In genomic region chr3:187051066-187051465, GRCh38 we compare ENCODE assay signal across 23 cellular contexts.
DNase-seq lines count a peak whose midpoint lies in the region; ATAC-seq and TF ChIP-seq lines count a peak whose summit lies in the region.
"Had no signal": no experiment of that assay in that cellular context is flagged by ENCODE, and none has a peak within 500 bp of the region (broad histone marks: within the 10 kb centered on the region; RNA-seq: fewer than 3 reads in every experiment).

No MANE protein-coding gene starts in this region.

- ATAC-seq in activated CD4-positive, alpha-beta T cell treated with anti-CD3 and anti-CD28 coated beads for 36 hours = no peak
- peak; percentile 56 for ATAC-seq in T-helper 17 cell
- no peak for ATAC-seq in central memory CD8-positive, alpha-beta T cell (replicated peaks; ENCODE audit: extremely low read depth, poor library complexity, severe bottlenecking)
- ATAC-seq: activated CD8-positive, alpha-beta memory T cell treated with anti-CD3 and anti-CD28 coated beads, Interleukin-2, amount 10 ng/mL, durations not matched to agents 7 days and 5 days; esophagus mucosa had no signal

- H3K4me2 ChIP-seq in osteoblast (ENCODE audit: insufficient read depth, low read length) = no peak overlapping the region
- H3K4me2 ChIP-seq: smooth muscle cell had no signal

- POLR2A ChIA-PET in activated CD4-positive, alpha-beta T cell treated with anti-CD3 and anti-CD28 coated beads for 36 hours (lab: Charles Lee) = no interaction called here
- POLR2A ChIA-PET in RWPE1 (lab: Yijun Ruan, JAX; ENCODE audit: low non-redundant PET) = no interaction called here

- no peaks in the 10 kb centered on the region for H3K79me2 ChIP-seq in osteoblast (ENCODE audit: insufficient read depth, low read length)

- no peaks in the 10 kb centered on the region for H4K20me1 ChIP-seq in osteoblast (ENCODE audit: insufficient read depth, low read length)

- H3K4me3 ChIP-seq in osteoblast (ENCODE audit: insufficient read depth, low read length) = no peak overlapping the region
- H3K4me3 ChIP-seq: lung, smooth muscle cell, tibial nerve had no signal

- intact Hi-C loops in activated CD4-positive, alpha-beta T cell treated with anti-CD3 and anti-CD28 coated beads for 36 hours (cut with DNase I, micrococcal nuclease) = no loop called here

- CTCF ChIA-PET in activated CD4-positive, alpha-beta T cell treated with anti-CD3 and anti-CD28 coated beads for 36 hours (lab: Charles Lee) = interaction anchor here (1.1 to 1.7 kb wide), 3 partner anchors 9 to 120 kb away, joined by 3 to 9 read pairs (median 3); no protein-coding TSS in a partner anchor
- CTCF ChIA-PET in RWPE1 (lab: Yijun Ruan, JAX) = no interaction called here

- H3K9me3 Mint-ChIP-seq in activated CD4-positive, alpha-beta T cell treated with anti-CD3 and anti-CD28 coated beads for 36 hours (ENCODE audit: low read depth) = peaks cover 29% of the 10 kb centered on the region
- peaks cover 8% of the 10 kb centered on the region for H3K9me3 Mint-ChIP-seq in central memory CD8-positive, alpha-beta T cell

- peaks cover 59% of the 10 kb centered on the region for H3K4me1 Mint-ChIP-seq in activated CD4-positive, alpha-beta T cell treated with anti-CD3 and anti-CD28 coated beads for 36 hours
- peaks cover 31% of the 10 kb centered on the region for H3K4me1 Mint-ChIP-seq in T-helper 17 cell
- H3K4me1 Mint-ChIP-seq in central memory CD8-positive, alpha-beta T cell = peaks cover 56% of the 10 kb centered on the region

- peaks cover 93% of the 10 kb centered on the region for H3K36me3 Mint-ChIP-seq in activated CD4-positive, alpha-beta T cell treated with anti-CD3 and anti-CD28 coated beads for 36 hours (ENCODE audit: low read depth)
- H3K36me3 Mint-ChIP-seq in T-helper 17 cell (ENCODE audit: low read depth) = peaks cover 27% of the 10 kb centered on the region
- peaks cover 67% of the 10 kb centered on the region for H3K36me3 Mint-ChIP-seq in central memory CD8-positive, alpha-beta T cell (ENCODE audit: insufficient read depth)

- no peak for DNase-seq in activated CD4-positive, alpha-beta T cell treated with anti-CD3 and anti-CD28 coated beads for 36 hours
- DNase-seq in activated CD4-positive, alpha-beta T cell treated with anti-CD3 and anti-CD28 coated beads for 1 hour = no peak
- DNase-seq in T-helper 17 cell (no peak), osteoblast (ENCODE audit: insufficient read length, low spot score, missing footprints) (peak; percentile 37), RWPE1 (ENCODE audit: low spot score) (no peak), DMS153 (lab: John Stamatoyannopoulos, UW) (no peak), AG20443 (ENCODE audit: low spot score) (no peak)
- DNase-seq in central memory CD8-positive, alpha-beta T cell (ENCODE audit: low spot score in 2 of 2) = no peak
- DNase-seq: 8988T; activated CD8-positive, alpha-beta memory T cell treated with anti-CD3 and anti-CD28 coated beads, Interleukin-2, amount 10 ng/mL, durations not matched to agents 7 days and 5 days; activated gamma-delta T cell; effector CD4-positive, alpha-beta T cell; hippocampal formation; islet precursor cell; NCI-H1048; NCI-H187; occipital lobe; stimulated activated CD4-positive, alpha-beta T cell treated with anti-CD3 and anti-CD28 coated beads, Interleukin-2, amount 100 ng/mL, for 48 hours; stimulated activated naive CD4-positive, alpha-beta T cell treated with Interleukin-2 at 50 U/mL for 16 hours had no signal

- H3K36me3 ChIP-seq in osteoblast (ENCODE audit: insufficient read depth, low read length) = no peaks in the 10 kb centered on the region

- no peak for TF ChIP-seq CTCF in osteoblast (IDR thresholded peaks at IDR 0.05; ENCODE audit: extremely low read depth, low read depth, low read length)
- no peak for TF ChIP-seq CTCF in RWPE1 (conservative IDR thresholded peaks at IDR 0.05; ENCODE audit: low read depth)

- H3K9me3 ChIP-seq in T-helper 17 cell (ENCODE audit: control insufficient read depth, low read length, poor library complexity, severe bottlenecking) = no peaks in the 10 kb centered on the region
- H3K9me3 ChIP-seq in osteoblast (ENCODE audit: low read depth, low read length) = no peaks in the 10 kb centered on the region

- H3K27ac ChIP-seq in osteoblast (ENCODE audit: low read depth, low read length) (no peak overlapping the region), RWPE1 (no peak overlapping the region)
- H3K27ac ChIP-seq: tibial nerve had no signal

- H3K27ac Mint-ChIP-seq in activated CD4-positive, alpha-beta T cell treated with anti-CD3 and anti-CD28 coated beads for 36 hours = peak overlapping the region; percentile 62
- H3K27ac Mint-ChIP-seq in T-helper 17 cell = peak overlapping the region; percentile 62
- H3K27ac Mint-ChIP-seq in central memory CD8-positive, alpha-beta T cell (ENCODE audit: low read depth) = no peak overlapping the region

- no peak overlapping the region for H3K4me3 Mint-ChIP-seq in activated CD4-positive, alpha-beta T cell treated with anti-CD3 and anti-CD28 coated beads for 36 hours
- H3K4me3 Mint-ChIP-seq in T-helper 17 cell = no peak overlapping the region
- peak overlapping the region; percentile 5 for H3K4me3 Mint-ChIP-seq in central memory CD8-positive, alpha-beta T cell
- H3K4me3 Mint-ChIP-seq: activated CD8-positive, alpha-beta memory T cell treated with anti-CD3 and anti-CD28 coated beads, Interleukin-2, amount 10 ng/mL, durations not matched to agents 7 days and 5 days had no signal

- no peaks in the 10 kb centered on the region for H3K27me3 ChIP-seq in osteoblast (ENCODE audit: insufficient read depth, low read length)
- H3K27me3 ChIP-seq: tibial nerve had no signal

- H3K4me1 ChIP-seq in osteoblast (ENCODE audit: insufficient read depth, low read length) = no peaks in the 10 kb centered on the region
- H3K4me1 ChIP-seq: tibial nerve had no signal

- no peaks in the 10 kb centered on the region for H3K27me3 Mint-ChIP-seq in activated CD4-positive, alpha-beta T cell treated with anti-CD3 and anti-CD28 coated beads for 36 hours
- no peaks in the 10 kb centered on the region for H3K27me3 Mint-ChIP-seq in T-helper 17 cell
- no peaks in the 10 kb centered on the region for H3K27me3 Mint-ChIP-seq in central memory CD8-positive, alpha-beta T cell
- H3K27me3 Mint-ChIP-seq: activated CD8-positive, alpha-beta memory T cell treated with anti-CD3 and anti-CD28 coated beads, Interleukin-2, amount 10 ng/mL, durations not matched to agents 7 days and 5 days had no signal

- H2AFZ ChIP-seq in osteoblast (ENCODE audit: low read length) = no peak overlapping the region
